ENCODE assay signal across 8 cellular contexts in the genomic region with DNA sequence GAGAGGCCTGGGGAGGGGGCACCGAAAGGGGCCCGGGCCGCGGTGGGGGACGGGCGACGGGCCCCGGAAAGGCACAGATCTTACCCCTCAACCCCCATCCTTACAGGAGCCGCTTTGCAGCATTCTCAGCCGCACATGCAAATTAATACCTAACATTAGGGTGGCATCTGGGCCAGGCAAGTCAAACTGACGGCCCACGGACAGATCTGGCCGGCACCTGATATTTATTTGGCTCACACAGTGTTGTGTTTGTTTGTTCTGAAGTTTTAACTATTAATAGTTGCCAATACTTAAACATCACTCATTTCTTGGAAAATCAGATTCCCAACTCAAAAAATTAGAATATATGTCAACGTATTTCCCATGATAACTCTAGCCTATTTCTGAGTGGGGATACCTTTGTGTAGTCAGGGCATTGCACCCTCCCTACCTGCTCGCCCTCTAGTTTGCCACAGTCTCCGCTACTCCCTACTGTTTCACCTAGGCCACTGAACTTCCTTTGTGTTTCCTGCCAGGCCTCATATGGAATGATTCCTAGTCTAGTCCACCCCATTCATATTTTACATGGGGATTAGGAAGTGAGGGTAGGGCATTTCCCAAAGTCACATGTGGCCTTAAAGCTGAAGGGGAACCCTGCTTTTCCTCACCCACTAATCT.
DNase-seq lines count a peak whose midpoint lies in the region; ATAC-seq, FAIRE-seq and TF ChIP-seq lines count a peak whose summit lies in the region.

No MANE protein-coding gene starts in this region.

- no peaks in the 10 kb centered on the region for H4K20me1 ChIP-seq in Loucy (ENCODE audit: insufficient read depth, low read length, poor library complexity, severe bottlenecking)
- no peaks in the 10 kb centered on the region for H4K20me1 ChIP-seq in H1 (replicated peaks in 1 of 2; ENCODE audit: control insufficient read depth in 1 of 2, insufficient read depth in 2 of 2, low read length in 2 of 2)
- no peaks in the 10 kb centered on the region for H4K20me1 ChIP-seq in neural progenitor cell (ENCODE audit: low read depth)

- peak overlapping the region; percentile 51 for H3K4me3 ChIP-seq in GM12875 (ENCODE audit: low read depth, low read length)
- H3K4me3 ChIP-seq in Loucy (ENCODE audit: low read length, poor library complexity, severe bottlenecking), result peak overlapping the region; percentile 64
- H3K4me3 ChIP-seq in H1 (ENCODE audit: extremely low read depth in 1 of 4, insufficient read depth in 2 of 4, low read depth in 3 of 4, low read length in 4 of 4), result peak overlapping the region; percentile 34 to 58 (median 48)
- H3K4me3 ChIP-seq in neural progenitor cell, result peak overlapping the region; percentile 46

- H3K9me3 Mint-ChIP-seq in neural progenitor cell, result peaks cover 8% of the 10 kb centered on the region

- peak overlapping the region; percentile 77 for H2BK12ac ChIP-seq in H1 (ENCODE audit: low read depth, low read length)

- H3K36me3 ChIP-seq in Loucy (ENCODE audit: insufficient read depth, low read length) (no peaks in the 10 kb centered on the region), H1 (ENCODE audit: control insufficient read depth in 2 of 4, insufficient read depth in 4 of 4, low read length in 3 of 4) (no peaks in the 10 kb centered on the region; a peak in 1 of 8 replicates), neural progenitor cell (no peaks in the 10 kb centered on the region)

- no peak overlapping the region for H3K14ac ChIP-seq in H1 (ENCODE audit: insufficient read length)

- peak overlapping the region; percentile 67; the same call in 1 of the 2 replicates for H2AFZ ChIP-seq in Loucy (ENCODE audit: low read length)
- H2AFZ ChIP-seq in H1 (ENCODE audit: low read length), result no peak overlapping the region
- peak overlapping the region; percentile 73 for H2AFZ ChIP-seq in neural progenitor cell (replicated peaks)

- no peak overlapping the region for H3K9ac ChIP-seq in Loucy (ENCODE audit: low read depth, low read length, poor library complexity, severe bottlenecking)
- peak overlapping the region in 3 of 4 experiments; percentile 69 to 75 (median 69); a peak in 6 of 7 replicates for H3K9ac ChIP-seq in H1 (replicated peaks in 1 of 4; ENCODE audit: extremely low read depth in 1 of 4, low read depth in 3 of 4, low read length in 3 of 4)
- no peak overlapping the region for H3K9ac ChIP-seq in neural progenitor cell

- peak overlapping the region; percentile 40 for H2BK5ac ChIP-seq in H1 (ENCODE audit: low read depth, low read length)

- H2BK15ac ChIP-seq in H1 (ENCODE audit: low read length), result peak overlapping the region; percentile 25; the same call in 1 of the 2 replicates

- no peak for TF ChIP-seq CTCF in GM12875 (IDR thresholded peaks at IDR 0.05; ENCODE audit: borderline replicate concordance, insufficient read depth, low read depth, low read length)
- TF ChIP-seq CTCF in Loucy (conservative IDR thresholded peaks at IDR 0.05; ENCODE audit: low read length), result no peak
- no peak for TF ChIP-seq CTCF in H1 (IDR thresholded peaks at IDR 0.05; ENCODE audit: control extremely low read depth in 1 of 3, insufficient read depth in 1 of 3, low read depth in 1 of 3, low read length in 3 of 3)
- TF ChIP-seq CTCF in neural progenitor cell (IDR thresholded peaks at IDR 0.05), result no peak

- no peaks in the 10 kb centered on the region for H3K36me3 Mint-ChIP-seq in neural progenitor cell

- no peak overlapping the region for H2AK5ac ChIP-seq in H1 (ENCODE audit: low read depth, low read length)

- H3K18ac ChIP-seq in H1 (ENCODE audit: extremely low read depth, low read length), result peak overlapping the region; percentile 26; the same call in 1 of the 2 replicates

- peak overlapping the region; percentile 39; the same call in 1 of the 2 replicates for H4K8ac ChIP-seq in H1 (ENCODE audit: extremely low read depth, insufficient read depth, low read length)

- H3K4ac ChIP-seq in H1 (replicated peaks; ENCODE audit: insufficient read length, low read depth, low read length), result peak overlapping the region; percentile 58

- H3K23ac ChIP-seq in H1 (ENCODE audit: insufficient read length), result no peak overlapping the region

- peak overlapping the region; percentile 4; the same call in 1 of the 2 replicates for H2BK20ac ChIP-seq in H1 (ENCODE audit: low read length)

- H4K91ac ChIP-seq in H1 (replicated peaks; ENCODE audit: insufficient read length, low read length), result peak overlapping the region; percentile 84

- H3K9me2 ChIP-seq in Loucy (replicated peaks; ENCODE audit: low read depth, low read length), result no peaks in the 10 kb centered on the region

- in situ Hi-C loops in G401 (cut with HindIII; ENCODE audit: low sequenced_read_pairs), result no loop called here

- peak overlapping the region; percentile 80 for H3K4me3 Mint-ChIP-seq in neural progenitor cell

- peak overlapping the region; percentile 1 for H4K5ac ChIP-seq in H1 (ENCODE audit: insufficient read length, low read depth, low read length)

- H3K4me2 ChIP-seq in Loucy (ENCODE audit: low read depth, low read length, poor library complexity, severe bottlenecking) (peak overlapping the region; percentile 69), H1 (ENCODE audit: insufficient read depth in 1 of 2, low read depth in 2 of 2, low read length in 2 of 2) (peak overlapping the region; percentile 59 to 69), neural progenitor cell (peak overlapping the region; percentile 76)

- H2BK120ac ChIP-seq in H1 (replicated peaks; ENCODE audit: low read depth, low read length), result peak overlapping the region; percentile 8

- POLR2A ChIA-PET in H1 (lab: Charles Lee; ENCODE audit: partially characterized antibody), result interaction anchor here (0.6 to 1.6 kb wide), 11 partner anchors 9 to 493 kb away, joined by 3 to 12 read pairs (median 3); a partner anchor contains a TSS

- H3F3A ChIP-seq in Loucy (ENCODE audit: low read depth), result no peaks in the 10 kb centered on the region
- peaks cover 8% of the 10 kb centered on the region for H3F3A ChIP-seq in neural progenitor cell (ENCODE audit: low read depth)

- TF ChIP-seq RAD21 in H1 (IDR thresholded peaks at IDR 0.05 in 1 of 2, conservative IDR thresholded peaks at IDR 0.05 in 1 of 2; ENCODE audit: low read depth in 2 of 2, low read length in 2 of 2), result no peak

- no peaks in the 10 kb centered on the region for H3K79me2 ChIP-seq in Loucy (ENCODE audit: insufficient read depth, low read length)
- H3K79me2 ChIP-seq in H1 (ENCODE audit: control insufficient read depth in 1 of 2, insufficient read depth in 2 of 2, low read length in 2 of 2), result peaks cover 4 to 33% of the 10 kb centered on the region in 2 experiments; a peak in 3 of 4 replicates
- peaks cover 4% of the 10 kb centered on the region for H3K79me2 ChIP-seq in neural progenitor cell (ENCODE audit: low read depth)

- TF ChIP-seq POLR2A in H1 (IDR thresholded peaks at IDR 0.05; ENCODE audit: control extremely low read depth in 1 of 2, low read depth in 2 of 2, low read length in 2 of 2), result no peak

- no peaks in the 10 kb centered on the region for H3K4me1 ChIP-seq in Loucy (ENCODE audit: insufficient read depth, low read length, poor library complexity, severe bottlenecking)
- peaks cover 0 to 3% (median under 1%) of the 10 kb centered on the region in 4 experiments; a peak in 1 of 7 replicates for H3K4me1 ChIP-seq in H1 (replicated peaks in 1 of 4; ENCODE audit: control insufficient read depth in 3 of 4, insufficient read depth in 4 of 4, low read length in 3 of 4)
- peaks cover 4% of the 10 kb centered on the region for H3K4me1 ChIP-seq in neural progenitor cell

- H3K56ac ChIP-seq in H1 (replicated peaks; ENCODE audit: insufficient read length, low read depth, low read length), result no peak overlapping the region

- peak overlapping the region; percentile 75; the same call in 1 of the 2 replicates for H3K27ac ChIP-seq in H1 (ENCODE audit: low read depth, low read length)
- H3K27ac ChIP-seq in neural progenitor cell, result peak overlapping the region; percentile 15

- H3K23me2 ChIP-seq in H1 (ENCODE audit: low read depth, low read length), result no peaks in the 10 kb centered on the region; the same call in 1 of the 2 replicates

- peak overlapping the region; percentile 2 for H3K27ac Mint-ChIP-seq in neural progenitor cell

- peak; percentile 38 for ATAC-seq in GM21786 (IDR thresholded peaks at IDR 0.05; ENCODE audit: unreplicated experiment)

- CTCF ChIA-PET in H1 (lab: Charles Lee; ENCODE audit: partially characterized antibody), result interaction anchor here (0.7 to 2.4 kb wide), 15 partner anchors 10 to 119 kb away, joined by 3 to 8 read pairs (median 4); no protein-coding TSS in a partner anchor

- peaks cover 7% of the 10 kb centered on the region for H3K4me1 Mint-ChIP-seq in neural progenitor cell

- H3K27me3 Mint-ChIP-seq in neural progenitor cell (ENCODE audit: insufficient read depth, low read depth), result peaks cover 3% of the 10 kb centered on the region

- no peak for TF ChIP-seq EP300 in H1 (IDR thresholded peaks at IDR 0.05; ENCODE audit: borderline replicate concordance in 1 of 2, low read depth in 2 of 2, low read length in 2 of 2)

- 14% methylated on average over 16 of the region's 16 CpGs; no CpG with 5 or more reads in 1 of the 2 experiments for WGBS in H1 (ENCODE audit: extremely low coverage in 1 of 2, insufficient coverage in 1 of 2, insufficient read length in 1 of 2, insufficient replicate concordance in 2 of 2, low coverage in 1 of 2, low lambda C conversion rate in 2 of 2, missing lambda C conversion rate in 1 of 2), 2 experiments

- FAIRE-seq in H1 (lab: Jason Lieb, UNC), result no peak

- DNase-seq in H1 (ENCODE audit: low read depth in 1 of 2, low spot score in 2 of 2), result no peak
- no peak for DNase-seq in neural progenitor cell (ENCODE audit: low spot score)
- no peak for DNase-seq in G401 (ENCODE audit: low spot score)
- no peak for DNase-seq in GF-D8 (lab: John Stamatoyannopoulos, UW)
- no peak for DNase-seq in NCI-H1105 treated with DMSO at 0.1 percent for 48 hours (lab: John Stamatoyannopoulos, UW)

- H3K9me3 ChIP-seq in Loucy (ENCODE audit: insufficient read depth, low read depth, low read length), result no peaks in the 10 kb centered on the region
- H3K9me3 ChIP-seq in H1 (ENCODE audit: insufficient read depth in 2 of 2, low read depth in 1 of 2, low read length in 1 of 2), result peaks cover 3 to 9% of the 10 kb centered on the region in 2 experiments; a peak in 3 of 4 replicates
- no peaks in the 10 kb centered on the region for H3K9me3 ChIP-seq in neural progenitor cell (ENCODE audit: low read depth)

- H3K27me3 ChIP-seq in Loucy (ENCODE audit: insufficient read depth, low read length, poor library complexity, severe bottlenecking) (no peaks in the 10 kb centered on the region), H1 (replicated peaks in 1 of 4; ENCODE audit: control insufficient read depth in 3 of 4, extremely low read depth in 1 of 4, insufficient read depth in 3 of 4, low read length in 3 of 4) (no peaks in the 10 kb centered on the region), neural progenitor cell (no peaks in the 10 kb centered on the region)

- peaks cover 3% of the 10 kb centered on the region for H3K79me1 ChIP-seq in H1 (ENCODE audit: low read depth, low read length)

TF ChIP-seq in H1, 55 proteins besides CTCF, POLR2A, EP300 and RAD21 (continues in another document):
- TF ChIP-seq CBX5 (IDR thresholded peaks at IDR 0.05; ENCODE audit: low read depth, low read length), result no peak
- peak; percentile 71; the same call in 1 of the 2 replicates for TF ChIP-seq PHF8 (conservative IDR thresholded peaks at IDR 0.05; ENCODE audit: low read depth, low read length)
- peak; percentile 31 for TF ChIP-seq ASH2L (IDR thresholded peaks at IDR 0.05; ENCODE audit: low read length)
- TF ChIP-seq SIX5 (IDR thresholded peaks at IDR 0.05; ENCODE audit: low read depth, low read length), result no peak

Comparison
In these comparisons a context has a peak if more than half of its experiments do, and no peak if none do; other contexts are left out.
1. H3K9ac ChIP-seq: peak in H1 (3 of 4); none in Loucy (single experiment) and neural progenitor cell (single experiment).
2. Peak in every context shown above with its lines, with median percentiles within 50 percentile points of each other: H3K4me3 ChIP-seq and H3K4me2 ChIP-seq.